Comparison of ENCODE assay signal across 1 cellular context in the genomic region with DNA sequence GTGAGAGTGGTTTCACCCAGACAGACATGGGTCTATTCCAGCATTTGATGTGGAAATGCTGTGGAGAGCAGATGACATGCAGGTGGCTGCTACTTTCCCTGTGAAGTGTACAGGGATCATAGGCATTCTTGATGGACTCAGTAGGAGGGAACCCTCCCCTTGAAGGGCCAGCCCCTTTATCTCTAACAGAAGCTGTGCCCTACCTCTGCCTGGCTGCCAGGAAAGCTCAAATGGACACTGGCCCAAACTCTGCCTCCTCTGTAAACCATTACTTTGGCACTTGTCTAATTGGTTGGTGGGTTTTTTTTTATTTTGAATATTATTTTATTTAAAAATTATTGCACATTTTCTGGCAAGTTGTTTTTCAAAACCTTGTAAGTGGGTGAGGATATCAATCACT.
TF ChIP-seq lines count a peak whose summit lies in the region.

No MANE protein-coding gene starts in this region.

TF ChIP-seq in H1, 55 proteins besides CTCF, POLR2A, EP300 and RAD21:
- TF ChIP-seq POU5F1 (IDR thresholded peaks at IDR 0.05; ENCODE audit: low read depth, low read length) (no peak), TAF1 (IDR thresholded peaks at IDR 0.05; ENCODE audit: low read depth, low read length) (no peak)
